1 cellular context compared by ENCODE assay signal in the genomic region with DNA sequence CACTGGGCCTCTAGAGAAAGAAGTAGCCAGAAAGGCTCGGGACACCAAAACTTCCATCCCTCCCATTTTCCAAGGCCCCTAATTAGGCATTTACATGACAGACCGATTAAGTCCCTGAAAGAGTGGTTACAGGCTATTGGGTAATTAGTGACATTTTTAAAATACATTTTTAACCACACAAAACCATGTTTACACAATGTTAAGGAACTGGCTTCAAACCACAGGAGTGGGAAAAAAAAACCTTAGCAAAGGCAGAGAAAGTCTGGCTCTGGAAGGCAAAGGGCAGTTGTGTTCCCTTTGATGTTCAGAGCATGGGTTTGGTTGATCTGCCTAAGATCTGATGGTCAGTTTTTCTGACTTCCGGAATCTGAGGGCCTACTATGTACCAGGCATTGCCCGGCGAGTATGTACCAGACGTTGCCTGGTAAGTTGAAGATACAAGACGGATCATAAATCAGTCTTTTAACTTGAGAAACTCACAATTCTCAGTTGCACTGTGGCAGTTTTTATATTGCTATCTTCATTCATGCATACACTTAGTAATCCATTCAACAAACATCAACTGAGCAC.
TF ChIP-seq lines count a peak whose summit lies in the region.

No MANE protein-coding gene starts in this region.

TF ChIP-seq in H1, 55 proteins besides CTCF, POLR2A, EP300 and RAD21:
- TF ChIP-seq ASH2L (IDR thresholded peaks at IDR 0.05; ENCODE audit: low read length) (no peak), KDM4A (IDR thresholded peaks at IDR 0.05; ENCODE audit: low read depth, low read length, severe bottlenecking) (no peak), RFX5 (IDR thresholded peaks at IDR 0.05; ENCODE audit: borderline replicate concordance, low read depth, low read length) (no peak), E2F6 (IDR thresholded peaks at IDR 0.05) (no peak), CREB1 (IDR thresholded peaks at IDR 0.05) (no peak), BACH1 (IDR thresholded peaks at IDR 0.05; ENCODE audit: low read length) (no peak)
